In genomic region chr1:148951336-148952227, GRCh38 we compare ENCODE assay signal across 8 cellular contexts.
DNase-seq lines count a peak whose midpoint lies in the region; ATAC-seq and TF ChIP-seq lines count a peak whose summit lies in the region.
"Not testable (repeated sequence)": the region's sequence is repeated elsewhere in the genome, so short reads cannot be mapped to it uniquely, and the experiment has no call there.

No MANE protein-coding gene starts in this region.

- H3K27me3 ChIP-seq in BJ (ENCODE audit: control insufficient read depth, insufficient read depth, low read length); lower lobe of right lung (ENCODE audit: low read depth): not testable (repeated sequence)

- not testable (repeated sequence) for TF ChIP-seq CTCF in BJ (IDR thresholded peaks at IDR 0.05; ENCODE audit: insufficient read depth, low read depth, low read length)
- peak; percentile 11 for TF ChIP-seq CTCF in lower lobe of right lung (IDR thresholded peaks at IDR 0.05)

- not testable (repeated sequence) for H3K36me3 Mint-ChIP-seq in activated CD4-positive, alpha-beta memory T cell treated with anti-CD3 and anti-CD28 coated beads, Interleukin-2, amount 10 ng/mL, durations not matched to agents 7 days and 5 days (ENCODE audit: low read depth)

- POLR2A ChIA-PET in BJ (lab: Charles Lee); activated CD4-positive, alpha-beta memory T cell treated with anti-CD3 and anti-CD28 coated beads, Interleukin-2, amount 10 ng/mL, durations not matched to agents 7 days and 5 days (lab: Charles Lee): not testable (repeated sequence)

- intact Hi-C loops in lower lobe of right lung (cut with DNase I), result not testable (repeated sequence)

- DNase-seq in BJ (ENCODE audit: low read depth) (peak; percentile 30), NCI-H82 treated with DMSO at 0.1 percent for 48 hours (lab: John Stamatoyannopoulos, UW; ENCODE audit: unreplicated experiment) (peak; percentile 29), ecto neural progenitor cell (ENCODE audit: low spot score) (peak; percentile 78), lower lobe of right lung (peak; percentile 84)
- DNase-seq in activated CD4-positive, alpha-beta memory T cell treated with anti-CD3 and anti-CD28 coated beads, Interleukin-2, amount 10 ng/mL, durations not matched to agents 7 days and 5 days, result peak; percentile 79
- peak; percentile 34 for DNase-seq in stimulated activated CD4-positive, alpha-beta T cell treated with anti-CD3 and anti-CD28 coated beads, Interleukin-2, amount 100 ng/mL, for 4 hours (ENCODE audit: low read depth)

- peak overlapping the region; percentile 76 for H3K27ac ChIP-seq in lower lobe of right lung

- H3K4me3 Mint-ChIP-seq in activated CD4-positive, alpha-beta memory T cell treated with anti-CD3 and anti-CD28 coated beads, Interleukin-2, amount 10 ng/mL, durations not matched to agents 7 days and 5 days, result peak overlapping the region; percentile 77

- peak; percentile 49 for ATAC-seq in GM21360 (IDR thresholded peaks at IDR 0.05; ENCODE audit: unreplicated experiment)
- peak; percentile 51 for ATAC-seq in HG03565 (IDR thresholded peaks at IDR 0.05; ENCODE audit: unreplicated experiment)
- ATAC-seq in lower lobe of right lung, result peak; percentile 93 to 96

- not testable (repeated sequence) for H3K27me3 Mint-ChIP-seq in activated CD4-positive, alpha-beta memory T cell treated with anti-CD3 and anti-CD28 coated beads, Interleukin-2, amount 10 ng/mL, durations not matched to agents 7 days and 5 days

- peak overlapping the region; percentile 55 for H3K4me3 ChIP-seq in BJ (ENCODE audit: low read depth, low read length)
- H3K4me3 ChIP-seq in lower lobe of right lung, result peak overlapping the region; percentile 56

- not testable (repeated sequence) for H3K4me1 ChIP-seq in lower lobe of right lung

- CTCF ChIA-PET in BJ (lab: Yijun Ruan, JAX); activated CD4-positive, alpha-beta memory T cell treated with anti-CD3 and anti-CD28 coated beads, Interleukin-2, amount 10 ng/mL, durations not matched to agents 7 days and 5 days (lab: Charles Lee): not testable (repeated sequence)

- peaks cover 16% of the 10 kb centered on the region for H3K4me1 Mint-ChIP-seq in activated CD4-positive, alpha-beta memory T cell treated with anti-CD3 and anti-CD28 coated beads, Interleukin-2, amount 10 ng/mL, durations not matched to agents 7 days and 5 days

- not testable (repeated sequence) for H3K9me3 Mint-ChIP-seq in activated CD4-positive, alpha-beta memory T cell treated with anti-CD3 and anti-CD28 coated beads, Interleukin-2, amount 10 ng/mL, durations not matched to agents 7 days and 5 days

- not testable (repeated sequence) for H3K36me3 ChIP-seq in BJ (ENCODE audit: control insufficient read depth, insufficient read depth, low read length); lower lobe of right lung

- H3K27ac Mint-ChIP-seq in activated CD4-positive, alpha-beta memory T cell treated with anti-CD3 and anti-CD28 coated beads, Interleukin-2, amount 10 ng/mL, durations not matched to agents 7 days and 5 days, result peak overlapping the region; percentile 77

- not testable (repeated sequence) for H3K9me3 ChIP-seq in lower lobe of right lung

Comparison
In these comparisons a context has a peak if more than half of its experiments do, and no peak if none do; other contexts are left out.
1. Peak in every context shown above with its lines: DNase-seq, ATAC-seq, H3K4me3 ChIP-seq and H3K27ac ChIP-seq.
2. DNase-seq: peak in every context shown above with its lines; median percentile 84 in lower lobe of right lung; 79 in activated CD4-positive, alpha-beta memory T cell treated with anti-CD3 and anti-CD28 coated beads, Interleukin-2, amount 10 ng/mL, durations not matched to agents 7 days and 5 days; 78 in ecto neural progenitor cell; 34 in stimulated activated CD4-positive, alpha-beta T cell treated with anti-CD3 and anti-CD28 coated beads, Interleukin-2, amount 100 ng/mL, for 4 hours; 30 in BJ; 29 in NCI-H82 treated with DMSO at 0.1 percent for 48 hours.